ENCODE assay signal across 8 cellular contexts in the genomic region with DNA sequence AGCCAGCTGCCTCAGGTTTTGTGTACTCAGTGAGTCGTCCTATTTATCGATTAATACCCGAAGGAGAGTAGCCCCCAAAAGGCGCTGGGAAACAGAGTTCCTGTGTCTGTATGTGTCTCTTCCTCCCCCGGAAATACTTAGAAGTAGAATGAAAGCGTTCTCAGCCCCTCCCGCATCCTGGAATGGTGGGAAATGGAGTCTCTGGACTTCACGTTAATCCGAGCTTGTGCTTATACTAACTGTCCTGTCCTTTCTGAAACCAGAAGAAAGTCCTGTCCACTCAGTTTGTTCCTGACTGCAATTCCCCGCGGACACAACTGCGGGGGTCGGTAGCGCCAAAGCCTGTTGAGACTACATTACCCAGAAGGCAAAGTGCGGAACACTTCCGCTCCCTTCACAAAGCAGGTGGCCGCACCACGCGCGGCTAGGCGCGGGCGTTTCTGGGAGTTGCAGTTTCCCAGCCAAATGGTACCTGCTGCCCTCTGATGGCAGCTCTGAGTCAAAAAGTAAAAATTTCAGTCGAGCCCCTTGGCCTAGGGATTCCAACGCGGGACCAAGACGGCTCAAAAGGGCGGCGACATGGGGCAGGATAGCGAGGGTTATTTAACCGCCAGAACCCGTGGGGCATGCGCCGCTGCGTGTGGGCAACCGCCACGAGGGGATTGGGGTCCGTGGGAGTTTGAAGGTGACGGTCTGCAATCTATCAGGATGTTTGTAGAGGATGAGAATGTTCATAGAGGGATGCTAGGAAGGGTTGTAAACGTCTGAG. TPM values are rescaled to one million over a fixed set of nuclear protein-coding genes. Genes with fewer than 3 reads are reported as not detected.
DNase-seq lines count a peak whose midpoint lies in the region; ATAC-seq lines count a peak whose summit lies in the region.

No MANE protein-coding gene starts in this region.

- no peaks in the 10 kb centered on the region for H3K27me3 ChIP-seq in esophagus (ENCODE audit: control insufficient read depth in 1 of 2, insufficient read depth in 2 of 2, low read length in 2 of 2)
- H3K27me3 ChIP-seq in mucosa of rectum (ENCODE audit: control insufficient read depth in 2 of 2, insufficient read depth in 2 of 2, low read length in 2 of 2): no peaks in the 10 kb centered on the region

- H3K4me1 ChIP-seq in esophagus (ENCODE audit: control insufficient read depth in 2 of 2, insufficient read depth in 2 of 2, low read length in 1 of 2): peaks cover 0 to 5% of the 10 kb centered on the region in 2 donors
- H3K4me1 ChIP-seq in mucosa of rectum (ENCODE audit: control insufficient read depth in 2 of 2, insufficient read depth in 2 of 2, low read length in 2 of 2): peaks cover 14 to 26% of the 10 kb centered on the region in 2 donors

- peaks cover 0 to 10% of the 10 kb centered on the region in 2 donors for H3K36me3 ChIP-seq in esophagus (ENCODE audit: control insufficient read depth in 2 of 2, insufficient read depth in 2 of 2, low read length in 1 of 2)
- peaks cover 3 to 6% of the 10 kb centered on the region in 2 donors for H3K36me3 ChIP-seq in mucosa of rectum (ENCODE audit: control insufficient read depth in 2 of 2, insufficient read depth in 2 of 2, low read length in 2 of 2)

- ATAC-seq in GM21360 (IDR thresholded peaks at IDR 0.05; ENCODE audit: unreplicated experiment): peak; percentile 29

- H3K27ac ChIP-seq in esophagus (ENCODE audit: low read depth in 2 of 2, low read length in 1 of 2): peak overlapping the region; percentile 95 to 96
- peak overlapping the region; percentile 85 to 96 for H3K27ac ChIP-seq in mucosa of rectum (ENCODE audit: low read depth in 2 of 2, low read length in 2 of 2)

- WGBS in esophagus, 2 donors: 2% methylated on average over 40 of the region's 40 CpGs

- H3K4me3 ChIP-seq in esophagus (ENCODE audit: low read depth in 1 of 2, low read length in 2 of 2) (peak overlapping the region; percentile 46 to 96), mucosa of rectum (ENCODE audit: low read length in 2 of 2) (peak overlapping the region; percentile 72 to 98)

- peak overlapping the region; percentile 93 to 99 (median 95) for H3K27ac Mint-ChIP-seq in IgD-negative memory B cell

- H3K9me3 ChIP-seq in esophagus (ENCODE audit: control insufficient read depth in 2 of 2, insufficient read depth in 1 of 2, low read depth in 1 of 2, low read length in 1 of 2): no peaks in the 10 kb centered on the region
- no peaks in the 10 kb centered on the region for H3K9me3 ChIP-seq in mucosa of rectum (ENCODE audit: control insufficient read depth in 2 of 2, low read length in 2 of 2)

- H3K4me1 Mint-ChIP-seq in IgD-negative memory B cell: peaks cover 16 to 26% (median 20%) of the 10 kb centered on the region in 3 donors

- H3K27me3 Mint-ChIP-seq in IgD-negative memory B cell: no peaks in the 10 kb centered on the region

- H3K4me3 Mint-ChIP-seq in IgD-negative memory B cell: peak overlapping the region; percentile 86 to 99 (median 99)

- DNase-seq in CMK (ENCODE audit: low read depth) (peak; percentile 87), OCI-M2 (lab: John Stamatoyannopoulos, UW; ENCODE audit: unreplicated experiment) (peak; percentile 92)
- DNase-seq in activated T-cell treated with anti-CD3 and anti-CD28 coated beads, Interleukin-2, amount 50 U/mL, for 1 hour: peak; percentile 91
- DNase-seq in stimulated activated CD8-positive, alpha-beta memory T cell treated with anti-CD3 and anti-CD28 coated beads, Interleukin-4, amount 100 ng/mL, for 4 hours (ENCODE audit: low read depth in 2 of 2, low spot score in 1 of 2): peak; percentile 85 to 87

- no peaks in the 10 kb centered on the region for H3K9me3 Mint-ChIP-seq in IgD-negative memory B cell

- H3K9ac ChIP-seq in mucosa of rectum (ENCODE audit: low read depth in 1 of 2, low read length in 2 of 2): peak overlapping the region; percentile 66 to 76

- peaks cover 2% of the 10 kb centered on the region for H3K36me3 Mint-ChIP-seq in IgD-negative memory B cell

RNA-seq across cellular contexts. Expression of gene GSK3A, which starts 2.2 kb away (rescaled TPM):
- polyA plus RNA-seq in IgD-negative memory B cell (24.5 TPM), esophagus (10 to 100 TPM; 32.9 TPM)

RNA-seq across cellular contexts. Expression of gene ERF, which starts 10.3 kb away (rescaled TPM):
- polyA plus RNA-seq in IgD-negative memory B cell: 6.7 TPM
- 10 to 100 TPM; 19.5 to 29.6 TPM for polyA plus RNA-seq in esophagus

RNA-seq across cellular contexts. Expression of gene CIC, which starts 24.4 kb away (rescaled TPM):
- 4.5 TPM for polyA plus RNA-seq in IgD-negative memory B cell
- polyA plus RNA-seq in esophagus: 10 to 100 TPM; 20.6 to 35.2 TPM

RNA-seq across cellular contexts. Expression of gene ZNF526, which starts 24.5 kb away (rescaled TPM):
- polyA plus RNA-seq in IgD-negative memory B cell (8.0 TPM), esophagus (1 to 10 TPM; 2.3 to 3.6 TPM)

RNA-seq across cellular contexts. Expression of gene DEDD2, which starts 27.2 kb away (rescaled TPM):
- 159 TPM for polyA plus RNA-seq in IgD-negative memory B cell
- 10 to 100 TPM; 20.7 to 21.9 TPM for polyA plus RNA-seq in esophagus

Comparison
In these comparisons a context has a peak if more than half of its experiments do, and no peak if none do; other contexts are left out.
1. Peak in every context shown above with its lines: DNase-seq, ATAC-seq, H3K4me3 ChIP-seq and H3K27ac ChIP-seq.